In the genomic region with DNA sequence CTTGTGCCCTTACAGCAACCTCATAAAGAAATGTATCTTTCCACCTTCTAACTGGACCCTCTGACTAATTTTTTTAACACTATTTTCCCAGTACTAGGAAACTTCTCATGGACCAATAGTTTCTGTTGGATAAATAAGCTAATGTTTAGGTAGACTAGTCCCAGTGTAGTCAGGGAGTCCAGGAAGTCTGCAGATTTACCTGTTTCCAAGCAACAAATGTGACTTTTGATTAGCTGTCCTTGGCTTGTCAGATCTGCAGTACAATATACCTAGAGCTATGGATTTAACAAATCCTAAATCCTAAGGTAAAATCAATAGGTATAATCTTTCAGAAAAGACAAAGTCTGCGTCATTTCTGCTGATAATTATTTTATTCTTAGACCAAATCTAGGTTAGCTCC, we compare ENCODE assay signal across 25 cellular contexts.
"Had no signal": no experiment of that assay in that cellular context is flagged by ENCODE, and none has a peak within 500 bp of the region (broad histone marks: within the 10 kb centered on the region; RNA-seq: fewer than 3 reads in every experiment).

No MANE protein-coding gene starts in this region.

- H3K27ac Mint-ChIP-seq: activated CD4-positive, alpha-beta memory T cell treated with anti-CD3 and anti-CD28 coated beads for 36 hours; activated CD4-positive, alpha-beta T cell treated with anti-CD3 and anti-CD28 coated beads, Interleukin-2, amount 10 ng/mL, durations not matched to agents 7 days and 5 days; activated naive CD8-positive, alpha-beta T cell treated with anti-CD3 and anti-CD28 coated beads, Interleukin-2, amount 10 ng/mL, durations not matched to agents 7 days and 5 days; activated T-cell treated with anti-CD3 and anti-CD28 coated beads, Interleukin-2, amount 50 U/mL, for 72 hours; activated T-helper 2 cell treated with anti-CD3 and anti-CD28 coated beads, Interferon-gamma antibody, Interleukin-2, Interleukin-4, amounts not matched to agents 10 μg/mL and 5 μg/mL and 100 μg/mL, durations not matched to agents 14 hours and 24 hours and 36 hours had no signal

- H3K27me3 Mint-ChIP-seq: activated CD4-positive, alpha-beta memory T cell treated with anti-CD3 and anti-CD28 coated beads for 36 hours; activated CD4-positive, alpha-beta T cell treated with anti-CD3 and anti-CD28 coated beads, Interleukin-2, amount 10 ng/mL, durations not matched to agents 7 days and 5 days; activated naive CD8-positive, alpha-beta T cell treated with anti-CD3 and anti-CD28 coated beads, Interleukin-2, amount 10 ng/mL, durations not matched to agents 7 days and 5 days had no signal

- H3K4me1 Mint-ChIP-seq: activated CD4-positive, alpha-beta T cell treated with anti-CD3 and anti-CD28 coated beads, Interleukin-2, amount 10 ng/mL, durations not matched to agents 7 days and 5 days; activated naive CD8-positive, alpha-beta T cell treated with anti-CD3 and anti-CD28 coated beads, Interleukin-2, amount 10 ng/mL, durations not matched to agents 7 days and 5 days had no signal

- H3K36me3 Mint-ChIP-seq: activated naive CD8-positive, alpha-beta T cell treated with anti-CD3 and anti-CD28 coated beads, Interleukin-2, amount 10 ng/mL, durations not matched to agents 7 days and 5 days had no signal

- DNase-seq: activated CD4-positive, alpha-beta memory T cell treated with anti-CD3 and anti-CD28 coated beads for 36 hours; activated CD4-positive, alpha-beta T cell treated with anti-CD3 and anti-CD28 coated beads, Interleukin-2, amount 10 ng/mL, durations not matched to agents 7 days and 5 days; activated CD4-positive, CD25-positive, alpha-beta regulatory T cell; activated naive CD4-positive, alpha-beta T cell treated with anti-CD3 and anti-CD28 coated beads, Interleukin-2, amount 50 U/mL, for 16 hours; activated naive CD8-positive, alpha-beta T cell treated with anti-CD3 and anti-CD28 coated beads, Interleukin-2, amount 10 ng/mL, durations not matched to agents 7 days and 5 days; activated T-cell treated with anti-CD3 and anti-CD28 coated beads for 4 hours; activated T-cell treated with anti-CD3 and anti-CD28 coated beads, Interleukin-2, amount 50 U/mL, for 72 hours; adrenal gland; anterior cingulate cortex; central memory CD4-positive, alpha-beta T cell; Kasumi-1; KBM-7; NCI-H1105 treated with DMSO at 0.1 percent for 48 hours; NCI-H1436 treated with DMSO at 0.1 percent for 48 hours; NCI-H187; NCI-H2107; NCI-H510A treated with DMSO at 0.1 percent for 48 hours; NCI-H69; NK-92 treated with Interleukin-12 subunit alpha and Interleukin-12 subunit beta, amount 100 ng/mL, for 24 hours; Peyer's patch; Right ventricle myocardium superior; SJCRH30; SK-N-SH; T-helper 1 cell had no signal

- H3K4me3 Mint-ChIP-seq: activated CD4-positive, alpha-beta memory T cell treated with anti-CD3 and anti-CD28 coated beads for 36 hours; activated CD4-positive, alpha-beta T cell treated with anti-CD3 and anti-CD28 coated beads, Interleukin-2, amount 10 ng/mL, durations not matched to agents 7 days and 5 days; activated naive CD8-positive, alpha-beta T cell treated with anti-CD3 and anti-CD28 coated beads, Interleukin-2, amount 10 ng/mL, durations not matched to agents 7 days and 5 days; activated T-cell treated with anti-CD3 and anti-CD28 coated beads, Interleukin-2, amount 50 U/mL, for 72 hours had no signal

- H3K9me3 Mint-ChIP-seq: activated CD4-positive, alpha-beta memory T cell treated with anti-CD3 and anti-CD28 coated beads for 36 hours; activated CD4-positive, alpha-beta T cell treated with anti-CD3 and anti-CD28 coated beads, Interleukin-2, amount 10 ng/mL, durations not matched to agents 7 days and 5 days; activated naive CD8-positive, alpha-beta T cell treated with anti-CD3 and anti-CD28 coated beads, Interleukin-2, amount 10 ng/mL, durations not matched to agents 7 days and 5 days; activated T-cell treated with anti-CD3 and anti-CD28 coated beads, Interleukin-2, amount 50 U/mL, for 72 hours; activated T-helper 2 cell treated with anti-CD3 and anti-CD28 coated beads, Interferon-gamma antibody, Interleukin-2, Interleukin-4, amounts not matched to agents 10 μg/mL and 5 μg/mL and 100 μg/mL, durations not matched to agents 14 hours and 24 hours and 36 hours had no signal
